Comparison of ENCODE assay signal across 8 cellular contexts in genomic region chr5:55227738-55228430, GRCh38. TPM values are rescaled to one million over a fixed set of nuclear protein-coding genes. Genes with fewer than 3 reads are reported as not detected.
A peak's percentile ranks its signal among the peaks of the same experiment; 100 is the strongest.
DNase-seq lines count a peak whose midpoint lies in the region; ATAC-seq lines count a peak whose summit lies in the region.

No MANE protein-coding gene starts in this region.

- peaks cover 88% of the 10 kb centered on the region for H3K27me3 Mint-ChIP-seq in stimulated activated naive CD8-positive, alpha-beta T cell treated with anti-CD3 and anti-CD28 coated beads, Interleukin-15, Interleukin-2, amounts not matched to agents 100 ng/mL and 50 ng/mL, for 24 hours

- no peak overlapping the region for H3K27ac ChIP-seq in mesodermal cell (ENCODE audit: low read depth, low read length, severe bottlenecking)

- no peak for ATAC-seq in stimulated activated naive CD8-positive, alpha-beta T cell treated with anti-CD3 and anti-CD28 coated beads, Interleukin-15, Interleukin-2, amounts not matched to agents 100 U/mL and 50 U/mL, for 24 hours
- ATAC-seq in HG03108 (IDR thresholded peaks at IDR 0.05; ENCODE audit: unreplicated experiment) (no peak), HG02870 (IDR thresholded peaks at IDR 0.05; ENCODE audit: unreplicated experiment) (no peak)

- no peaks in the 10 kb centered on the region for H3K36me3 ChIP-seq in adipocyte (ENCODE audit: control insufficient read depth, insufficient read depth, low read length, severe bottlenecking)
- H3K36me3 ChIP-seq in mesodermal cell (ENCODE audit: control insufficient read depth, insufficient read depth, low read length), result no peaks in the 10 kb centered on the region

- 3 to 6% methylated on average over 21 to 22 of the region's 25 CpGs for WGBS in mesodermal cell (ENCODE audit: insufficient coverage in 2 of 2), 2 experiments

- H3K9ac ChIP-seq in adipocyte (ENCODE audit: low read length), result no peak overlapping the region

- H3K9me3 Mint-ChIP-seq in stimulated activated naive CD8-positive, alpha-beta T cell treated with anti-CD3 and anti-CD28 coated beads, Interleukin-15, Interleukin-2, amounts not matched to agents 100 ng/mL and 50 ng/mL, for 24 hours, result no peaks in the 10 kb centered on the region

- H3K4me1 ChIP-seq in adipocyte (ENCODE audit: control insufficient read depth, insufficient read depth, low read length) (peaks cover 16% of the 10 kb centered on the region), mesodermal cell (ENCODE audit: control insufficient read depth, insufficient read depth, low read length, poor library complexity, severe bottlenecking) (peaks cover 17% of the 10 kb centered on the region)

- H3K27ac Mint-ChIP-seq in stimulated activated naive CD8-positive, alpha-beta T cell treated with anti-CD3 and anti-CD28 coated beads, Interleukin-15, Interleukin-2, amounts not matched to agents 100 ng/mL and 50 ng/mL, for 24 hours, result peak overlapping the region; percentile 78

- DNase-seq in stimulated activated naive CD8-positive, alpha-beta T cell treated with anti-CD3 and anti-CD28 coated beads, Interleukin-15, Interleukin-2, amounts not matched to agents 100 U/mL and 50 U/mL, for 24 hours, result no peak
- DNase-seq in adipocyte (ENCODE audit: low read depth), result no peak
- no peak for DNase-seq in RKO (ENCODE audit: low spot score)
- DNase-seq in KBM-7, result no peak

- H3K36me3 Mint-ChIP-seq in stimulated activated naive CD8-positive, alpha-beta T cell treated with anti-CD3 and anti-CD28 coated beads, Interleukin-15, Interleukin-2, amounts not matched to agents 100 ng/mL and 50 ng/mL, for 24 hours (ENCODE audit: low read depth), result no peaks in the 10 kb centered on the region

- H3K27me3 ChIP-seq in adipocyte (replicated peaks; ENCODE audit: control insufficient read depth, insufficient read depth, low read length), result peaks cover 94% of the 10 kb centered on the region

- H3K9me3 ChIP-seq in adipocyte (ENCODE audit: control insufficient read depth, low read length), result no peaks in the 10 kb centered on the region
- no peaks in the 10 kb centered on the region for H3K9me3 ChIP-seq in mesodermal cell (ENCODE audit: control insufficient read depth, low read length)

- peaks cover 35% of the 10 kb centered on the region for H3K4me1 Mint-ChIP-seq in stimulated activated naive CD8-positive, alpha-beta T cell treated with anti-CD3 and anti-CD28 coated beads, Interleukin-15, Interleukin-2, amounts not matched to agents 100 ng/mL and 50 ng/mL, for 24 hours (ENCODE audit: low read depth)

- H3K4me3 Mint-ChIP-seq in stimulated activated naive CD8-positive, alpha-beta T cell treated with anti-CD3 and anti-CD28 coated beads, Interleukin-15, Interleukin-2, amounts not matched to agents 100 ng/mL and 50 ng/mL, for 24 hours, result peak overlapping the region; percentile 76

- in situ Hi-C loops in KBM-7 (cut with MboI; ENCODE audit: low pct_unique_long_range_greater_than_20kb, low sequenced_read_pairs), result no loop called here

- H3K4me3 ChIP-seq in adipocyte (ENCODE audit: low read length), result peak overlapping the region; percentile 71
- peak overlapping the region; percentile 36 for H3K4me3 ChIP-seq in mesodermal cell (ENCODE audit: extremely low read depth, insufficient read depth, low read length, poor library complexity, severe bottlenecking)

RNA-seq across cellular contexts. Expression of gene MCIDAS, which starts 0.8 kb away (rescaled TPM):
- polyA plus RNA-seq in mesodermal cell (2013, experiment 1 of 2), result not detected
- polyA plus RNA-seq in mesodermal cell (2013, experiment 2 of 2), result not detected

RNA-seq across cellular contexts. Expression of gene CCNO, which starts 5.5 kb away (rescaled TPM):
- 0.52 TPM for polyA plus RNA-seq in mesodermal cell (2013, experiment 1 of 2)
- polyA plus RNA-seq in mesodermal cell (2013, experiment 2 of 2), result not detected

RNA-seq across cellular contexts. Expression of gene CDC20B, which starts 54.9 kb away (rescaled TPM):
- 0.55 TPM for polyA plus RNA-seq in mesodermal cell (2013, experiment 1 of 2)
- polyA plus RNA-seq in mesodermal cell (2013, experiment 2 of 2), result 0.46 TPM
